Comparison of ENCODE assay signal across 8 cellular contexts in the genomic region with DNA sequence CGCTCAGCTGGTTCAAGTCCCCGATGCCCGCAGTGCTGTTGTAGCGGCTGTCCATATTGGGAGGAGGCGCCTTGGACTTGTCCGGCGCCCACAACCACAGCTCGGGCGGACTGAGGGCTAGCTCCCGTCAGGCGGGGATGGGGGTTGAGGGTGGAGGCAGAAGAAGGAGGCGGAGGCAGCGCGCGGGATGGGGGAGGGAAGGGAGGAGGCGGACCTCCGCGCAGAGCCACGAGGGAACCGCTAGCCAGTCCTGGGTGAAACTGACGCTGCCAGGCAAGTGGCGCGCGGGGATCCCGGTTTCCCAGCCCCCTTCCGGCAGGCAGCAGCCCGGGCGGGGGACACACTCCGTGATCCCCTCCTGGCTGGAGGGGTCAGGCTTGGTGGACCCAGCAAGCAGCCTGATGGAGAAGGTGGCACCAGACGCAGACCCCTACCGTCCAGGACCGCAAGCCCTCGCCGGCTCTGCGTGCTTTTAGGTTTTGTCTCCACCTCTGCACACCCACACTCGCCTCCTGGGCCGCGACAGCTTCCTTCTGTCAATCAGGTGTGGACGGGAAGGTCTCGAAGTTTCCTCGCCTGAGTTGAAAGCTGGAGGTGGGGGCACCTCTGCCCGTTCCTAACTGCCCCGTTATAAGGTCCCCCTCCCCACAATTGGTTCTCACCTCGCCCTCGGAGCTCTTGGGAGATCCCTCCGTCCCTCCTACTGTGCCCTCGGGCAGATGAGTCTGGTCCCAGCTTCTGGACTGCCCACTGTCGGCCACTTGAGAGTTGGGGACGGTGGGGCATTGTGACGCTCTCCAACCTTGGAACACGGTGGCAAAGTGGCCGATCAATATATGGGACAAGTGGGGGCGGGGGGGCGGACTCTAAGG. TPM values are rescaled to one million over a fixed set of nuclear protein-coding genes. Genes with fewer than 3 reads are reported as not detected.
DNase-seq lines count a peak whose midpoint lies in the region; ATAC-seq and TF ChIP-seq lines count a peak whose summit lies in the region.

A gene (minus strand): TSS at position 112 of the 872 bp plus-strand sequence. CDS start 57 bp downstream, at position 55.

- POLR2A ChIA-PET in activated CD4-positive, alpha-beta memory T cell treated with anti-CD3 and anti-CD28 coated beads, Interleukin-2, amount 10 ng/mL, durations not matched to agents 7 days and 5 days (lab: Charles Lee) = interaction anchor here (0.6 kb wide), 1 partner anchor 723 kb away, joined by 3 read pairs; no protein-coding TSS in a partner anchor

- peak within 1 kb of the TSS; percentile 84 for H3K4me3 ChIP-seq in effector memory CD4-positive, alpha-beta T cell (ENCODE audit: insufficient read depth, low read depth, low read length, poor library complexity, severe bottlenecking)
- H3K4me3 ChIP-seq in lower lobe of right lung = peak within 1 kb of the TSS; percentile 79

- CTCF ChIA-PET in activated CD4-positive, alpha-beta memory T cell treated with anti-CD3 and anti-CD28 coated beads, Interleukin-2, amount 10 ng/mL, durations not matched to agents 7 days and 5 days (lab: Charles Lee) = interaction anchor here (0.6 to 2.7 kb wide), 13 partner anchors 10 to 588 kb away, joined by 3 to 19 read pairs (median 4); no protein-coding TSS in a partner anchor

- no peaks in the 10 kb centered on the region for H3K9me3 ChIP-seq in effector memory CD4-positive, alpha-beta T cell (ENCODE audit: control insufficient read depth, low read length)
- H3K9me3 ChIP-seq in lower lobe of right lung = no peaks in the 10 kb centered on the region

- intact Hi-C loops in lower lobe of right lung (cut with DNase I) = no loop called here

- DNase-seq in GM04504 (ENCODE audit: low read depth) (peak; percentile 55), GOT3 (lab: John Stamatoyannopoulos, UW) (peak; percentile 94), LoVo (ENCODE audit: low spot score) (peak; percentile 54), lower lobe of right lung (peak; percentile 90), superior temporal gyrus (ENCODE audit: extremely low spot score) (no peak)
- peak; percentile 58 for DNase-seq in activated CD4-positive, alpha-beta memory T cell treated with anti-CD3 and anti-CD28 coated beads, Interleukin-2, amount 10 ng/mL, durations not matched to agents 7 days and 5 days
- DNase-seq in effector memory CD4-positive, alpha-beta T cell = peak; percentile 6 to 29 (median 12)
- DNase-seq in stimulated activated CD4-positive, alpha-beta T cell treated with anti-CD3 and anti-CD28 coated beads, TNF-alpha, amount 100 ng/mL, for 4 hours (ENCODE audit: low read depth in 3 of 3) = peak in 2 of 3 experiments; percentile 13 to 25

- no peaks in the 10 kb centered on the region for H3K9me3 Mint-ChIP-seq in activated CD4-positive, alpha-beta memory T cell treated with anti-CD3 and anti-CD28 coated beads, Interleukin-2, amount 10 ng/mL, durations not matched to agents 7 days and 5 days

- peak; percentile 84 to 93 for ATAC-seq in lower lobe of right lung

- TF ChIP-seq CTCF in lower lobe of right lung (IDR thresholded peaks at IDR 0.05) = no peak

- H3K4me1 Mint-ChIP-seq in activated CD4-positive, alpha-beta memory T cell treated with anti-CD3 and anti-CD28 coated beads, Interleukin-2, amount 10 ng/mL, durations not matched to agents 7 days and 5 days = peaks cover 30% of the 10 kb centered on the region

- H3K4me1 ChIP-seq in effector memory CD4-positive, alpha-beta T cell (ENCODE audit: control insufficient read depth, insufficient read depth, low read length, poor library complexity, severe bottlenecking) = peaks cover 2% of the 10 kb centered on the region
- peaks cover 27% of the 10 kb centered on the region for H3K4me1 ChIP-seq in lower lobe of right lung

- peak within 1 kb of the TSS; percentile 46 for H3K27ac ChIP-seq in effector memory CD4-positive, alpha-beta T cell (ENCODE audit: insufficient read depth, low read length, poor library complexity, severe bottlenecking)
- H3K27ac ChIP-seq in lower lobe of right lung = peak within 1 kb of the TSS; percentile 91

- H3K27me3 Mint-ChIP-seq in activated CD4-positive, alpha-beta memory T cell treated with anti-CD3 and anti-CD28 coated beads, Interleukin-2, amount 10 ng/mL, durations not matched to agents 7 days and 5 days = peaks cover 21% of the 10 kb centered on the region

- H3K4me3 Mint-ChIP-seq in activated CD4-positive, alpha-beta memory T cell treated with anti-CD3 and anti-CD28 coated beads, Interleukin-2, amount 10 ng/mL, durations not matched to agents 7 days and 5 days = peak within 1 kb of the TSS; percentile 86

- H3K36me3 Mint-ChIP-seq in activated CD4-positive, alpha-beta memory T cell treated with anti-CD3 and anti-CD28 coated beads, Interleukin-2, amount 10 ng/mL, durations not matched to agents 7 days and 5 days (ENCODE audit: low read depth) = no peaks in the 10 kb centered on the region

- peak within 1 kb of the TSS; percentile 83 for H3K27ac Mint-ChIP-seq in activated CD4-positive, alpha-beta memory T cell treated with anti-CD3 and anti-CD28 coated beads, Interleukin-2, amount 10 ng/mL, durations not matched to agents 7 days and 5 days

- H3K36me3 ChIP-seq in effector memory CD4-positive, alpha-beta T cell (ENCODE audit: control insufficient read depth, insufficient read depth, low read length) = no peaks in the 10 kb centered on the region
- no peaks in the 10 kb centered on the region for H3K36me3 ChIP-seq in lower lobe of right lung

- no peaks in the 10 kb centered on the region for H3K27me3 ChIP-seq in effector memory CD4-positive, alpha-beta T cell (replicated peaks; ENCODE audit: control insufficient read depth, insufficient read depth, low read length, poor library complexity, severe bottlenecking)
- no peaks in the 10 kb centered on the region for H3K27me3 ChIP-seq in lower lobe of right lung (ENCODE audit: low read depth)

RNA-seq across cellular contexts. Expression of the gene that starts here (rescaled TPM):
- total RNA-seq in activated CD4-positive, alpha-beta memory T cell treated with anti-CD3 and anti-CD28 coated beads, Interleukin-2, amount 10 ng/mL, durations not matched to agents 7 days and 5 days = 1 to 10 TPM; 4.2 to 4.6 TPM
- 33.0 TPM for total RNA-seq in lower lobe of right lung
